Comparison of ENCODE assay signal across 10 cellular contexts in genomic region chr2:24054366-24055010, GRCh38. TPM values are rescaled to one million over a fixed set of nuclear protein-coding genes. Genes with fewer than 3 reads are reported as not detected.
DNase-seq lines count a peak whose midpoint lies in the region; TF ChIP-seq lines count a peak whose summit lies in the region.
"Had no signal": no experiment of that assay in that cellular context is flagged by ENCODE, and none has a peak within 500 bp of the region (broad histone marks: within the 10 kb centered on the region; RNA-seq: fewer than 3 reads in every experiment).

No MANE protein-coding gene starts in this region.

- no peak for TF ChIP-seq POLR2A in NB4 (IDR thresholded peaks at IDR 0.05; ENCODE audit: extremely low read depth, insufficient read length)

- TF ChIP-seq CTCF in NB4 (IDR thresholded peaks at IDR 0.05; ENCODE audit: low read depth, low read length) = no peak

- in situ Hi-C loops in G401 (cut with HindIII; ENCODE audit: low sequenced_read_pairs) = no loop called here

- H3K4me3 ChIP-seq in NB4 (ENCODE audit: low read depth, low read length) = no peak overlapping the region
- H3K4me3 ChIP-seq: A549 had no signal

- peak; percentile 76 for DNase-seq in G401 (ENCODE audit: low spot score)
- peak; percentile 57 for DNase-seq in NB4 (ENCODE audit: low read depth)
- peak; percentile 67 for DNase-seq in cerebellar cortex (ENCODE audit: low spot score)
- peak; percentile 9 for DNase-seq in iris pigment epithelial cell (ENCODE audit: low read depth)
- DNase-seq in kidney tubule cell (ENCODE audit: low spot score) = no peak
- no peak for DNase-seq in CD1c-positive myeloid dendritic cell (ENCODE audit: extremely low spot score)
- DNase-seq in DMS79 (lab: John Stamatoyannopoulos, UW) = no peak
- DNase-seq: Caco-2; CD8-positive, alpha-beta memory T cell had no signal

RNA-seq across cellular contexts. Expression of gene FKBP1B, which starts 4.9 kb away (rescaled TPM):
- total RNA-seq in G401 (2014; rRNA removed; shearing (Covaris generic)) = 52.0 and 55.7 TPM in 2 replicates

RNA-seq across cellular contexts. Expression of gene WDCP, which starts 7.3 kb away (rescaled TPM):
- 14.3 and 22.5 TPM in 2 replicates for total RNA-seq in G401 (2014; rRNA removed; shearing (Covaris generic))

RNA-seq across cellular contexts. Expression of gene SF3B6, which starts 21.6 kb away (rescaled TPM):
- 339 and 437 TPM in 2 replicates for total RNA-seq in G401 (2014; rRNA removed; shearing (Covaris generic))

RNA-seq across cellular contexts. Expression of gene TP53I3, which starts 30.1 kb away (rescaled TPM):
- 47.6 and 66.0 TPM in 2 replicates for total RNA-seq in G401 (2014; rRNA removed; shearing (Covaris generic))

RNA-seq across cellular contexts. Expression of gene MFSD2B, which starts 44.6 kb away (rescaled TPM):
- 0.14 TPM in 1 of 2 replicates, not detected in the other for total RNA-seq in G401 (2014; rRNA removed; shearing (Covaris generic))

Comparison
In these comparisons a context has a peak if more than half of its experiments do, and no peak if none do; other contexts are left out.
1. DNase-seq: peak in G401 (single experiment), NB4 (single experiment), cerebellar cortex (single experiment) and iris pigment epithelial cell (single experiment); none in kidney tubule cell (single experiment), CD1c-positive myeloid dendritic cell (single experiment) and DMS79 (single experiment).